ENCODE assay signal across 16 cellular contexts in the genomic region with DNA sequence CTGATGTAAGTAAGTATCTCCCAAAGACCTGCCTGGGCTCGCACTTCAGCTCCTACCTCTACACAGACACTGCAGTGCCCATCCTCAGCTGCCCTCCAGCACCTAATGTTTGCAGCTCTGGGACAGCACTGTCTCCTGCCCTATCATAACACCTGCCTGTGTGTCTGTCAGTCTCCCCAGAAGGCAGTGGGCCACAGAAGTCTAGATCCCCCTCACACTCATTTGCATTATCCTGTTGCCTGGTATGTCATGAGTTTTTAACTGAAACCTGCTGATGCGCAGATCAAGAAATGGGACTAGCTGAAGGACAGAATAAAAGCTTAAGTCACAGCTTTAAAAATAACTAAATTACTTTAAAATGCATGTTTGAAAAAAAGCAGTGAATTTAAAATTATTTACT. TPM values are rescaled to one million over a fixed set of nuclear protein-coding genes. Genes with fewer than 3 reads are reported as not detected.
DNase-seq lines count a peak whose midpoint lies in the region; ATAC-seq and TF ChIP-seq lines count a peak whose summit lies in the region.
"Had no signal": no experiment of that assay in that cellular context is flagged by ENCODE, and none has a peak within 500 bp of the region (broad histone marks: within the 10 kb centered on the region; RNA-seq: fewer than 3 reads in every experiment).

No MANE protein-coding gene starts in this region.

- H3K4me3 Mint-ChIP-seq in activated B cell treated with CpG ODN at 0.5 μM for 24 hours (no peak overlapping the region), neural progenitor cell (no peak overlapping the region)

- H3K27ac ChIP-seq in neural progenitor cell (no peak overlapping the region), PC-9 (no peak overlapping the region)
- H3K27ac ChIP-seq: A549 had no signal

- H2AFZ ChIP-seq in neural progenitor cell (replicated peaks) = no peak overlapping the region
- no peak overlapping the region for H2AFZ ChIP-seq in PC-9

- H3K9me2 ChIP-seq in PC-9 (ENCODE audit: insufficient read depth) = no peaks in the 10 kb centered on the region
- H3K9me2 ChIP-seq: SK-N-SH had no signal

- H3K4me1 Mint-ChIP-seq in activated B cell treated with CpG ODN at 0.5 μM for 24 hours (peaks cover 26% of the 10 kb centered on the region), neural progenitor cell (peaks cover 19% of the 10 kb centered on the region)

- H3K27me3 ChIP-seq in neural progenitor cell = no peaks in the 10 kb centered on the region
- no peaks in the 10 kb centered on the region for H3K27me3 ChIP-seq in PC-9 (ENCODE audit: insufficient read depth, low read depth)

- intact Hi-C loops in activated B cell treated with CpG ODN at 0.5 μM for 24 hours (cut with micrococcal nuclease) = no loop called here
- intact Hi-C loops in PC-9 (cut with micrococcal nuclease; ENCODE audit: unreplicated experiment) = no loop called here

- no peak overlapping the region for H3K4me2 ChIP-seq in neural progenitor cell
- H3K4me2 ChIP-seq in PC-9 = no peak overlapping the region
- H3K4me2 ChIP-seq: A549, SK-N-SH had no signal

- no peaks in the 10 kb centered on the region for H3F3A ChIP-seq in neural progenitor cell (ENCODE audit: low read depth)
- H3F3A ChIP-seq in PC-9 (ENCODE audit: insufficient read depth, low read depth) = no peaks in the 10 kb centered on the region; the same call in 1 of the 2 replicates

- H3K36me3 ChIP-seq in neural progenitor cell (peaks cover 8% of the 10 kb centered on the region), PC-9 (ENCODE audit: low read depth) (no peaks in the 10 kb centered on the region)

- no peaks in the 10 kb centered on the region for H3K9me3 Mint-ChIP-seq in activated B cell treated with CpG ODN at 0.5 μM for 24 hours
- no peaks in the 10 kb centered on the region for H3K9me3 Mint-ChIP-seq in neural progenitor cell

- ATAC-seq in HG03442 (IDR thresholded peaks at IDR 0.05; ENCODE audit: unreplicated experiment) = peak; percentile 42
- ATAC-seq in activated B cell treated with CpG ODN at 0.5 μM for 24 hours (ENCODE audit: low read depth) = peak; percentile 47
- ATAC-seq in HG02588 (IDR thresholded peaks at IDR 0.05; ENCODE audit: unreplicated experiment) = no peak
- no peak for ATAC-seq in HG03095 (IDR thresholded peaks at IDR 0.05; ENCODE audit: unreplicated experiment)
- ATAC-seq: A549, Panc1, Right ventricle myocardium inferior had no signal

- H4K20me1 ChIP-seq in neural progenitor cell (ENCODE audit: low read depth) (no peaks in the 10 kb centered on the region), PC-9 (ENCODE audit: insufficient read depth) (no peaks in the 10 kb centered on the region)

- H3K27me3 Mint-ChIP-seq in activated B cell treated with CpG ODN at 0.5 μM for 24 hours (no peaks in the 10 kb centered on the region), neural progenitor cell (ENCODE audit: insufficient read depth, low read depth) (peaks cover 2% of the 10 kb centered on the region)

- no peak overlapping the region for H3K4me3 ChIP-seq in neural progenitor cell
- H3K4me3 ChIP-seq in PC-9 = no peak overlapping the region
- H3K4me3 ChIP-seq: A549 had no signal

- peaks cover 9% of the 10 kb centered on the region for H3K4me1 ChIP-seq in neural progenitor cell
- no peaks in the 10 kb centered on the region for H3K4me1 ChIP-seq in PC-9 (replicated peaks; ENCODE audit: insufficient read depth)

- H3K9ac ChIP-seq in neural progenitor cell = no peak overlapping the region
- H3K9ac ChIP-seq: SK-N-SH had no signal

- POLR2A ChIA-PET in activated B cell treated with CpG ODN at 0.5 μM for 24 hours (lab: Charles Lee) = no interaction called here
- POLR2A ChIA-PET in PC-9 (lab: Charles Lee; ENCODE audit: unreplicated experiment) = interaction anchor here (0.5 kb wide), 1 partner anchor 91 kb away, joined by 6 read pairs; no protein-coding TSS in a partner anchor

- CTCF ChIA-PET in activated B cell treated with CpG ODN at 0.5 μM for 24 hours (lab: Charles Lee) = interaction anchor here (0.6 kb wide), 1 partner anchor 243 kb away, joined by 3 read pairs; no protein-coding TSS in a partner anchor
- CTCF ChIA-PET in PC-9 (lab: Charles Lee) = no interaction called here

- H3K9me3 ChIP-seq in neural progenitor cell (ENCODE audit: low read depth) (no peaks in the 10 kb centered on the region), PC-9 (ENCODE audit: insufficient read depth, low read depth) (no peaks in the 10 kb centered on the region)
- H3K9me3 ChIP-seq: A549, SK-N-SH had no signal

- peak; percentile 48 for DNase-seq in GM10266 (ENCODE audit: extremely low spot score)
- no peak for DNase-seq in activated B cell treated with CpG ODN at 0.5 μM for 24 hours
- no peak for DNase-seq in neural progenitor cell (ENCODE audit: low spot score)
- DNase-seq in PC-9 = no peak
- DNase-seq in NCI-H1105 (lab: John Stamatoyannopoulos, UW) = no peak
- DNase-seq: H7, NCI-H146, NCI-H2081 treated with DMSO at 0.1 percent for 48 hours, NCI-H524, SK-N-SH had no signal

- TF ChIP-seq CTCF in GM10266 (IDR thresholded peaks at IDR 0.05; ENCODE audit: control insufficient read depth, insufficient read depth, low read depth, missing control alignments) = no peak
- TF ChIP-seq CTCF in activated B cell treated with CpG ODN at 0.5 μM for 24 hours (IDR thresholded peaks at IDR 0.05) = no peak
- no peak for TF ChIP-seq CTCF in neural progenitor cell (IDR thresholded peaks at IDR 0.05)
- TF ChIP-seq CTCF in PC-9 (conservative IDR thresholded peaks at IDR 0.05) = no peak

- no peak overlapping the region for H3K27ac Mint-ChIP-seq in activated B cell treated with CpG ODN at 0.5 μM for 24 hours
- peak overlapping the region; percentile 58 for H3K27ac Mint-ChIP-seq in neural progenitor cell

- no TSS peak for BruUV-seq in PC-9 (replicated peaks; lab: Mats Ljungman, UMichigan)

- H3K36me3 Mint-ChIP-seq in activated B cell treated with CpG ODN at 0.5 μM for 24 hours (ENCODE audit: low read depth) (peaks cover 88% of the 10 kb centered on the region), neural progenitor cell (peaks cover 39% of the 10 kb centered on the region)

- H3K79me2 ChIP-seq in neural progenitor cell (ENCODE audit: low read depth) (no peaks in the 10 kb centered on the region), PC-9 (ENCODE audit: low read depth) (no peaks in the 10 kb centered on the region)

RNA-seq across cellular contexts. Expression of a gene that starts 43.0 kb away (rescaled TPM):
- 0.54 and 0.75 TPM in 2 replicates for total RNA-seq in activated B cell treated with CpG ODN at 0.5 μM for 24 hours
- 0.69 and 1.3 TPM in 2 replicates for total RNA-seq in neural progenitor cell (ENCODE audit: low replicate concordance)
- 0.85 and 0.90 TPM in 2 replicates for total RNA-seq in PC-9 (2021)

RNA-seq across cellular contexts. Expression of a gene that starts 43.9 kb away (rescaled TPM):
- 10.4 and 11.2 TPM in 2 replicates for total RNA-seq in activated B cell treated with CpG ODN at 0.5 μM for 24 hours
- total RNA-seq in neural progenitor cell (ENCODE audit: low replicate concordance) = 12.5 and 16.3 TPM in 2 replicates
- total RNA-seq in PC-9 (2021) = 4.2 and 5.8 TPM in 2 replicates

Comparison
In these comparisons a context has a peak if more than half of its experiments do, and no peak if none do; other contexts are left out.
1. ATAC-seq: peak in HG03442 (single experiment) and activated B cell treated with CpG ODN at 0.5 μM for 24 hours (single experiment); none in HG02588 (single experiment) and HG03095 (single experiment).